In genomic region chr14:91284146-91284790, GRCh38 we compare ENCODE assay signal across 9 cellular contexts. TPM values are rescaled to one million over a fixed set of nuclear protein-coding genes. Genes with fewer than 3 reads are reported as not detected.
DNase-seq lines count a peak whose midpoint lies in the region; ATAC-seq and TF ChIP-seq lines count a peak whose summit lies in the region.
"Had no signal": no experiment of that assay in that cellular context is flagged by ENCODE, and none has a peak within 500 bp of the region (broad histone marks: within the 10 kb centered on the region; RNA-seq: fewer than 3 reads in every experiment).

No MANE protein-coding gene starts in this region.

- no peak for TF ChIP-seq EP300 in SK-N-SH (IDR thresholded peaks at IDR 0.05; ENCODE audit: borderline replicate concordance in 1 of 2, low read depth in 1 of 2, low read length in 1 of 2)

- no peaks in the 10 kb centered on the region for H3K79me2 ChIP-seq in SK-N-SH (ENCODE audit: insufficient read depth)

- POLR2A ChIA-PET in SK-N-SH (lab: Yijun Ruan, JAX) = interaction anchor here (1.1 to 3.3 kb wide), 10 partner anchors 16 to 113 kb away, joined by 3 to 17 read pairs (median 5); no protein-coding TSS in a partner anchor

- peak; percentile 52 for DNase-seq in ELF-1 (ENCODE audit: low read depth, low spot score)
- peak; percentile 76 for DNase-seq in SK-N-SH
- DNase-seq in fibroblast of the conjunctiva (ENCODE audit: low read depth) = peak; percentile 38
- DNase-seq in skeletal muscle cell (ENCODE audit: low read depth) = peak; percentile 25
- DNase-seq in activated gamma-delta T cell (lab: John Stamatoyannopoulos, UW) = no peak
- DNase-seq in psoas muscle = no peak
- DNase-seq in SW480 (ENCODE audit: low spot score) = no peak
- DNase-seq: NCI-H526, small intestine had no signal

- H3K27ac ChIP-seq in SK-N-SH (ENCODE audit: low read depth in 2 of 2, low read length in 1 of 2) (peak overlapping the region; percentile 45 to 99), psoas muscle (no peak overlapping the region)

- CTCF ChIA-PET in SK-N-SH (lab: Yijun Ruan, JAX) = interaction anchor here (1.2 to 18.4 kb wide), 10 partner anchors 12 to 381 kb away, joined by 3 to 391 read pairs (median 18); partner anchors contain the start of gene GPR68

- H3K4me3 ChIP-seq in SK-N-SH (ENCODE audit: low read depth in 2 of 2, low read length in 1 of 2) (0 out of 4 replicates have a peak overlapping the region, but pooled peaks of 1 of the 2 experiments have one; percentile 3), skeletal muscle cell (ENCODE audit: low read depth, low read length) (no peak overlapping the region), psoas muscle (no peak overlapping the region)

- TF ChIP-seq CTCF in SK-N-SH (IDR thresholded peaks at IDR 0.05) (no peak), psoas muscle (IDR thresholded peaks at IDR 0.05) (no peak)

- peak; percentile 1; the same call in 1 of the 2 replicates for TF ChIP-seq RAD21 in SK-N-SH (IDR thresholded peaks at IDR 0.05; ENCODE audit: low read length)

- intact Hi-C loops in psoas muscle (cut with DNase I) = no loop called here

- no peak for ATAC-seq in psoas muscle

- H3K9me3 ChIP-seq in SK-N-SH = no peaks in the 10 kb centered on the region
- no peaks in the 10 kb centered on the region for H3K9me3 ChIP-seq in psoas muscle

- H3F3A ChIP-seq in SK-N-SH (replicated peaks; ENCODE audit: insufficient read depth) = no peaks in the 10 kb centered on the region

- H3K4me1 ChIP-seq in SK-N-SH (ENCODE audit: control insufficient read depth in 1 of 2, insufficient read depth in 2 of 2, low read depth in 1 of 2, low read length in 1 of 2) (peaks cover 20 to 46% of the 10 kb centered on the region in 2 experiments; a peak in 3 of 4 replicates), psoas muscle (no peaks in the 10 kb centered on the region)

- H3K9ac ChIP-seq in SK-N-SH = 0 out of 2 replicates have a peak overlapping the region, but pooled peaks have one; percentile 10

- H3K27me3 ChIP-seq in SK-N-SH (ENCODE audit: insufficient read depth) = no peaks in the 10 kb centered on the region
- H3K27me3 ChIP-seq in psoas muscle (ENCODE audit: insufficient read depth in 3 of 3, low read length in 2 of 3) = no peaks in the 10 kb centered on the region

- peak overlapping the region; percentile 64 for H3K4me2 ChIP-seq in SK-N-SH

- H3K36me3 ChIP-seq in SK-N-SH (replicated peaks in 1 of 2; ENCODE audit: control insufficient read depth in 1 of 2, insufficient read depth in 2 of 2, low read length in 1 of 2) (no peaks in the 10 kb centered on the region), psoas muscle (ENCODE audit: insufficient read depth in 1 of 2, low read depth in 1 of 2) (peaks cover 0 to 4% of the 10 kb centered on the region in 2 donors)

- no peaks in the 10 kb centered on the region for H3K9me2 ChIP-seq in SK-N-SH

- WGBS in SK-N-SH (ENCODE audit: low lambda C conversion rate) = 23% methylated on average over 13 of the region's 13 CpGs
- 79 to 89% (median 83%) methylated on average over 13 of the region's 13 CpGs for WGBS in psoas muscle, 3 donors

- H2AFZ ChIP-seq in SK-N-SH (ENCODE audit: low read depth) = peak overlapping the region; percentile 86; the same call in 1 of the 2 replicates

- no peaks in the 10 kb centered on the region for H4K20me1 ChIP-seq in SK-N-SH (ENCODE audit: insufficient read depth)

TF ChIP-seq in SK-N-SH, 30 proteins besides CTCF, POLR2A, EP300 and RAD21:
- TF ChIP-seq RCOR1 (IDR thresholded peaks at IDR 0.05; ENCODE audit: low read length) = no peak
- TF ChIP-seq MXI1 (IDR thresholded peaks at IDR 0.05; ENCODE audit: low read depth, low read length) = no peak
- no peak for TF ChIP-seq SMC3 (IDR thresholded peaks at IDR 0.05; ENCODE audit: low read depth, low read length)
- TF ChIP-seq, protein P1, sequence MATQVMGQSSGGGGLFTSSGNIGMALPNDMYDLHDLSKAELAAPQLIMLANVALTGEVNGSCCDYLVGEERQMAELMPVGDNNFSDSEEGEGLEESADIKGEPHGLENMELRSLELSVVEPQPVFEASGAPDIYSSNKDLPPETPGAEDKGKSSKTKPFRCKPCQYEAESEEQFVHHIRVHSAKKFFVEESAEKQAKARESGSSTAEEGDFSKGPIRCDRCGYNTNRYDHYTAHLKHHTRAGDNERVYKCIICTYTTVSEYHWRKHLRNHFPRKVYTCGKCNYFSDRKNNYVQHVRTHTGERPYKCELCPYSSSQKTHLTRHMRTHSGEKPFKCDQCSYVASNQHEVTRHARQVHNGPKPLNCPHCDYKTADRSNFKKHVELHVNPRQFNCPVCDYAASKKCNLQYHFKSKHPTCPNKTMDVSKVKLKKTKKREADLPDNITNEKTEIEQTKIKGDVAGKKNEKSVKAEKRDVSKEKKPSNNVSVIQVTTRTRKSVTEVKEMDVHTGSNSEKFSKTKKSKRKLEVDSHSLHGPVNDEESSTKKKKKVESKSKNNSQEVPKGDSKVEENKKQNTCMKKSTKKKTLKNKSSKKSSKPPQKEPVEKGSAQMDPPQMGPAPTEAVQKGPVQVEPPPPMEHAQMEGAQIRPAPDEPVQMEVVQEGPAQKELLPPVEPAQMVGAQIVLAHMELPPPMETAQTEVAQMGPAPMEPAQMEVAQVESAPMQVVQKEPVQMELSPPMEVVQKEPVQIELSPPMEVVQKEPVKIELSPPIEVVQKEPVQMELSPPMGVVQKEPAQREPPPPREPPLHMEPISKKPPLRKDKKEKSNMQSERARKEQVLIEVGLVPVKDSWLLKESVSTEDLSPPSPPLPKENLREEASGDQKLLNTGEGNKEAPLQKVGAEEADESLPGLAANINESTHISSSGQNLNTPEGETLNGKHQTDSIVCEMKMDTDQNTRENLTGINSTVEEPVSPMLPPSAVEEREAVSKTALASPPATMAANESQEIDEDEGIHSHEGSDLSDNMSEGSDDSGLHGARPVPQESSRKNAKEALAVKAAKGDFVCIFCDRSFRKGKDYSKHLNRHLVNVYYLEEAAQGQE (IDR thresholded peaks at IDR 0.05; ENCODE audit: low read depth, low read length) = 0 out of 2 replicates have a peak, but pooled peaks have one; percentile 21
- TF ChIP-seq GATA2 (CRISPR knock-in tag; IDR thresholded peaks at IDR 0.05) = no peak
- TF ChIP-seq YY1 (IDR thresholded peaks at IDR 0.05; ENCODE audit: low read depth) = peak; percentile 73; the same call in 1 of the 2 replicates
- no peak for TF ChIP-seq FOXJ3 (CRISPR knock-in tag; IDR thresholded peaks at IDR 0.05)
- no peak for TF ChIP-seq MEF2A (IDR thresholded peaks at IDR 0.05; ENCODE audit: borderline replicate concordance, low read depth)
- no peak for TF ChIP-seq NFIC (IDR thresholded peaks at IDR 0.05; ENCODE audit: borderline replicate concordance)
- peak; percentile 42; the same call in 1 of the 2 replicates for TF ChIP-seq TCF12 (IDR thresholded peaks at IDR 0.05)
- no peak for TF ChIP-seq NRF1 (IDR thresholded peaks at IDR 0.05; ENCODE audit: low read depth, low read length)
- TF ChIP-seq FOSL2 (IDR thresholded peaks at IDR 0.05; ENCODE audit: borderline replicate concordance, low read depth) = peak; percentile 49; the same call in 1 of the 2 replicates
- TF ChIP-seq JUND (IDR thresholded peaks at IDR 0.05) = peak; percentile 56

RNA-seq across cellular contexts. Expression of gene GPR68, which starts 39.8 kb away (rescaled TPM):
- 0.18 and 0.62 TPM in 2 replicates for polyA plus RNA-seq in SK-N-SH (2012; rRNA removed)
- polyA plus RNA-seq in SK-N-SH (2012; cell fraction: cytosol; rRNA removed) = 0.26 and 0.49 TPM in 2 replicates
- 0.63 and 1.2 TPM in 2 replicates for polyA plus RNA-seq in SK-N-SH (2012; cell fraction: nucleus; rRNA removed)
- total RNA-seq in psoas muscle = under 1 TPM; 0.08 to 0.27 (median 0.18) TPM
- under 1 TPM in 2 of 3 donors, not detected in 1; 0.03 to 0.15 TPM for polyA plus RNA-seq in psoas muscle

Comparison
In these comparisons a context has a peak if more than half of its experiments do, and no peak if none do; other contexts are left out.
1. DNase-seq: peak in ELF-1 (single experiment), SK-N-SH (single experiment), fibroblast of the conjunctiva (single experiment) and skeletal muscle cell (single experiment); none in activated gamma-delta T cell (single experiment), psoas muscle (0 of 2) and SW480 (single experiment).